Comparison of ENCODE assay signal across 16 cellular contexts in genomic region chr2:7052404-7052803, GRCh38.
A peak's percentile ranks its signal among the peaks of the same experiment; 100 is the strongest.
DNase-seq lines count a peak whose midpoint lies in the region; ATAC-seq, FAIRE-seq and TF ChIP-seq lines count a peak whose summit lies in the region.
"Had no signal": no experiment of that assay in that cellular context is flagged by ENCODE, and none has a peak within 500 bp of the region (broad histone marks: within the 10 kb centered on the region; RNA-seq: fewer than 3 reads in every experiment).

No MANE protein-coding gene starts in this region.

- no peaks in the 10 kb centered on the region for H4K20me1 ChIP-seq in BLaER1

- H3K27me3 Mint-ChIP-seq in activated T-helper 1 cell treated with anti-CD3 and anti-CD28 coated beads, Interleukin-12 subunit alpha, Interleukin-12 subunit beta, Interleukin-2, Interleukin-4 antibody, amounts not matched to agents 30 ng/mL and 10 ng/mL and 1 ng/mL, durations not matched to agents 14 hours and 24 hours and 36 hours (ENCODE audit: insufficient read depth), result no peaks in the 10 kb centered on the region
- H3K27me3 Mint-ChIP-seq: naive thymus-derived CD8-positive, alpha-beta T cell had no signal

- H3K36me3 Mint-ChIP-seq in activated T-helper 1 cell treated with anti-CD3 and anti-CD28 coated beads, Interleukin-12 subunit alpha, Interleukin-12 subunit beta, Interleukin-2, Interleukin-4 antibody, amounts not matched to agents 30 ng/mL and 10 ng/mL and 1 ng/mL, durations not matched to agents 14 hours and 24 hours and 36 hours (ENCODE audit: low read depth), result peaks cover 2% of the 10 kb centered on the region

- no peak for TF ChIP-seq POLR2A in H54 (IDR thresholded peaks at IDR 0.05; ENCODE audit: low read depth, low read length)

- FAIRE-seq in H54 (lab: Jason Lieb, UNC), result no peak
- FAIRE-seq: keratinocyte had no signal

- no peak overlapping the region for H3K27ac Mint-ChIP-seq in activated T-helper 1 cell treated with anti-CD3 and anti-CD28 coated beads, Interleukin-12 subunit alpha, Interleukin-12 subunit beta, Interleukin-2, Interleukin-4 antibody, amounts not matched to agents 30 ng/mL and 10 ng/mL and 1 ng/mL, durations not matched to agents 14 hours and 24 hours and 36 hours
- H3K27ac Mint-ChIP-seq: dendritic cell treated with granulocyte-macrophage colony-stimulating factor and Interleukin-4, amounts not matched to agents 40 ng/mL and 50 ng/mL, for 4 days had no signal

- no peak overlapping the region for H3K4me3 ChIP-seq in BLaER1

- intact Hi-C loops in activated T-helper 1 cell treated with anti-CD3 and anti-CD28 coated beads, Interleukin-12 subunit alpha, Interleukin-12 subunit beta, Interleukin-2, Interleukin-4 antibody, amounts not matched to agents 30 ng/mL and 10 ng/mL and 1 ng/mL, durations not matched to agents 14 hours and 24 hours and 36 hours (cut with micrococcal nuclease), result no loop called here

- H3K4me2 ChIP-seq in BLaER1, result peak overlapping the region; percentile 67

- DNase-seq in AG08396 (ENCODE audit: low spot score), result no peak
- no peak for DNase-seq in activated T-helper 1 cell treated with anti-CD3 and anti-CD28 coated beads, Interleukin-12 subunit alpha, Interleukin-12 subunit beta, Interleukin-2, Interleukin-4 antibody, amounts not matched to agents 30 ng/mL and 10 ng/mL and 1 ng/mL, durations not matched to agents 14 hours and 24 hours and 36 hours (ENCODE audit: low spot score)
- DNase-seq in H54 (ENCODE audit: insufficient read length, low spot score), result no peak
- no peak for DNase-seq in dedifferentiated amniotic fluid mesenchymal stem cell (ENCODE audit: extremely low spot score)
- DNase-seq: activated CD8-positive, alpha-beta memory T cell treated with anti-CD3 and anti-CD28 coated beads for 24 hours; DMS 273 treated with DMSO at 0.1 percent for 48 hours; naive thymus-derived CD8-positive, alpha-beta T cell; NCI-H226; RPMI8226 had no signal

- no peak overlapping the region for H3K27ac ChIP-seq in BLaER1

- no peaks in the 10 kb centered on the region; the same call in 1 of the 2 replicates for H3K27me3 ChIP-seq in BLaER1

- peaks cover 5% of the 10 kb centered on the region; the same call in 1 of the 2 replicates for H3K36me3 ChIP-seq in BLaER1

- H3K4me1 Mint-ChIP-seq in activated T-helper 1 cell treated with anti-CD3 and anti-CD28 coated beads, Interleukin-12 subunit alpha, Interleukin-12 subunit beta, Interleukin-2, Interleukin-4 antibody, amounts not matched to agents 30 ng/mL and 10 ng/mL and 1 ng/mL, durations not matched to agents 14 hours and 24 hours and 36 hours (ENCODE audit: low read depth), result peaks cover 2% of the 10 kb centered on the region

- H3K9me3 ChIP-seq in BLaER1, result peaks cover 40% of the 10 kb centered on the region

- peak; percentile 43 for ATAC-seq in GM19324 (IDR thresholded peaks at IDR 0.05; ENCODE audit: low FRiP score, unreplicated experiment)
- peak; percentile 84 for ATAC-seq in HG02642 (IDR thresholded peaks at IDR 0.05; ENCODE audit: poor library complexity, unreplicated experiment)
- peak; percentile 79 for ATAC-seq in HG03442 (IDR thresholded peaks at IDR 0.05; ENCODE audit: unreplicated experiment)
- ATAC-seq: naive thymus-derived CD8-positive, alpha-beta T cell; sciatic nerve had no signal

- no peaks in the 10 kb centered on the region for H3K9me3 Mint-ChIP-seq in activated T-helper 1 cell treated with anti-CD3 and anti-CD28 coated beads, Interleukin-12 subunit alpha, Interleukin-12 subunit beta, Interleukin-2, Interleukin-4 antibody, amounts not matched to agents 30 ng/mL and 10 ng/mL and 1 ng/mL, durations not matched to agents 14 hours and 24 hours and 36 hours
- H3K9me3 Mint-ChIP-seq: naive thymus-derived CD8-positive, alpha-beta T cell had no signal

- no peak overlapping the region for H3K9ac ChIP-seq in BLaER1

- H3K4me1 ChIP-seq in BLaER1, result peaks cover 40% of the 10 kb centered on the region

- H3K4me3 Mint-ChIP-seq in activated T-helper 1 cell treated with anti-CD3 and anti-CD28 coated beads, Interleukin-12 subunit alpha, Interleukin-12 subunit beta, Interleukin-2, Interleukin-4 antibody, amounts not matched to agents 30 ng/mL and 10 ng/mL and 1 ng/mL, durations not matched to agents 14 hours and 24 hours and 36 hours, result no peak overlapping the region
- H3K4me3 Mint-ChIP-seq: dendritic cell treated with granulocyte-macrophage colony-stimulating factor and Interleukin-4, amounts not matched to agents 40 ng/mL and 50 ng/mL, for 4 days; naive thymus-derived CD8-positive, alpha-beta T cell had no signal
